Comparison of ENCODE assay signal across 1 cellular context in genomic region chr19:18756896-18757295, GRCh38.
TF ChIP-seq lines count a peak whose summit lies in the region.

No MANE protein-coding gene starts in this region.

TF ChIP-seq in HepG2, 621 proteins besides CTCF, POLR2A, EP300 and RAD21 (continued from another document):
- TF ChIP-seq ZBTB33 (CRISPR knock-in tag; IDR thresholded peaks at IDR 0.05) (peak; percentile 92), ZNF687 (CRISPR knock-in tag; IDR thresholded peaks at IDR 0.05) (peak; percentile 50; the same call in 1 of the 2 replicates), ARID5B (CRISPR knock-in tag; IDR thresholded peaks at IDR 0.05) (no peak), HNRNPL (IDR thresholded peaks at IDR 0.05; ENCODE audit: low read depth, low read length) (peak; percentile 49; the same call in 1 of the 2 replicates), ONECUT2 (CRISPR knock-in tag; IDR thresholded peaks at IDR 0.05) (no peak), JUN (CRISPR knock-in tag; IDR thresholded peaks at IDR 0.05) (no peak)
